ENCODE assay signal across 8 cellular contexts in genomic region chr12:121391619-121392324, GRCh38. TPM values are rescaled to one million over a fixed set of nuclear protein-coding genes. Genes with fewer than 3 reads are reported as not detected.
A peak's percentile ranks its signal among the peaks of the same experiment; 100 is the strongest.
DNase-seq lines count a peak whose midpoint lies in the region; ATAC-seq, FAIRE-seq and TF ChIP-seq lines count a peak whose summit lies in the region.

No MANE protein-coding gene starts in this region.

- 34 to 38% (median 36%) methylated on average over 10 of the region's 10 CpGs for WGBS in small intestine, 3 donors

- DNase-seq in GM04504 (ENCODE audit: low read depth) (peak; percentile 79), NCI-H524 treated with DMSO at 0.1 percent for 48 hours (lab: John Stamatoyannopoulos, UW) (peak; percentile 4), choroid plexus epithelial cell (ENCODE audit: low read depth) (peak; percentile 55), small intestine (peak; percentile 72), NCI-H748 treated with DMSO at 0.1 percent for 48 hours (lab: John Stamatoyannopoulos, UW) (no peak), GOT3 (lab: John Stamatoyannopoulos, UW) (no peak), NCI-H82 (lab: John Stamatoyannopoulos, UW) (no peak)

- H3K27me3 ChIP-seq in small intestine (ENCODE audit: control insufficient read depth in 2 of 2, insufficient read depth in 2 of 2, low read length in 2 of 2) = no peaks in the 10 kb centered on the region

- H3K36me3 ChIP-seq in small intestine (ENCODE audit: control insufficient read depth in 2 of 2, insufficient read depth in 2 of 2, low read length in 2 of 2) = no peaks in the 10 kb centered on the region

- no peaks in the 10 kb centered on the region for H3K4me1 ChIP-seq in small intestine (ENCODE audit: control insufficient read depth in 2 of 2, insufficient read depth in 1 of 2, low read depth in 1 of 2, low read length in 1 of 2)

- H3K4me3 ChIP-seq in choroid plexus epithelial cell (ENCODE audit: low read depth, low read length) = no peak overlapping the region
- no peak overlapping the region for H3K4me3 ChIP-seq in small intestine (ENCODE audit: low read depth in 1 of 2, low read length in 2 of 2)

- TF ChIP-seq CTCF in choroid plexus epithelial cell (conservative IDR thresholded peaks at IDR 0.05; ENCODE audit: low read depth, low read length) = no peak

- H3K9me3 ChIP-seq in small intestine (ENCODE audit: control insufficient read depth, low read depth) = no peaks in the 10 kb centered on the region

- H3K27ac ChIP-seq in small intestine (ENCODE audit: low read depth in 1 of 2, low read length in 1 of 2) = peak overlapping the region; percentile 48 to 62

- no peak for FAIRE-seq in small intestine (lab: Jason Lieb, UNC)

- no peak for ATAC-seq in HG02870 (IDR thresholded peaks at IDR 0.05; ENCODE audit: unreplicated experiment)

RNA-seq across cellular contexts. Expression of gene RNF34, which starts 8.1 kb away (rescaled TPM):
- 10 to 100 TPM; 29.7 to 32.4 (median 31.1) TPM for polyA plus RNA-seq in small intestine

RNA-seq across cellular contexts. Expression of gene ANAPC5, which starts 39.6 kb away (rescaled TPM):
- polyA plus RNA-seq in small intestine = 10 to 100 TPM; 65.4 to 90.6 (median 68.2) TPM

Comparison
In these comparisons a context has a peak if more than half of its experiments do, and no peak if none do; other contexts are left out.
1. DNase-seq: peak in GM04504 (single experiment), NCI-H524 treated with DMSO at 0.1 percent for 48 hours (single experiment), choroid plexus epithelial cell (single experiment) and small intestine (single experiment); none in NCI-H748 treated with DMSO at 0.1 percent for 48 hours (single experiment), GOT3 (single experiment) and NCI-H82 (single experiment).